ENCODE assay signal across 18 cellular contexts in the genomic region with DNA sequence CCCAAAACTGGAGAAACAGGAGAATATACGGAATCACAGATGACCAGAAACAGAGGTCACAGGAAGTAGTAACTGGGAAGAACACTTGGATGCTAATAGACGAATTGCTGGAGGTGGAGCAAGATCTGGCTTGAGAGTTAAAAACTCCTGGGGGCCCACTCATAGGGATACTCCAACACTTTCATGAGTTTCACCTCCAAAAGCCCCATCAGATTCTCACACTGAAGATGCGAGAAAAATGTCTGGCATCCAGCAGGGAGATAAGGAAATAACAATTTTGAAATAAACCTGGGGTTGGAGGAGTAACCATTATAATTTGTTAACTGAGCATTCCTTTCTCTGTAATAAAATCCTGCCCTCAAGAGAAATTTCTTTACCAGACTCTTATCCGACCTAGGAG.
DNase-seq lines count a peak whose midpoint lies in the region; ATAC-seq and TF ChIP-seq lines count a peak whose summit lies in the region.
"Had no signal": no experiment of that assay in that cellular context is flagged by ENCODE, and none has a peak within 500 bp of the region (broad histone marks: within the 10 kb centered on the region; RNA-seq: fewer than 3 reads in every experiment).

No MANE protein-coding gene starts in this region.

- H2BK20ac ChIP-seq in H9 (ENCODE audit: low read depth, low read length, poor library complexity, severe bottlenecking), result no peak overlapping the region

- no peak overlapping the region for H3K4me3 ChIP-seq in mesendoderm (ENCODE audit: low read length)
- H3K4me3 ChIP-seq in osteoblast (ENCODE audit: insufficient read depth, low read length), result no peak overlapping the region
- H3K4me3 ChIP-seq: BLaER1, HAP-1 had no signal

- H2BK15ac ChIP-seq in mesendoderm (replicated peaks; ENCODE audit: low read depth) (no peak overlapping the region), H9 (ENCODE audit: low read depth, low read length) (no peak overlapping the region)

- no peak overlapping the region for H3K56ac ChIP-seq in mesendoderm (ENCODE audit: low read length)
- no peak overlapping the region for H3K56ac ChIP-seq in H9 (ENCODE audit: insufficient read length, low read depth, low read length)

- no peak for TF ChIP-seq CTCF in osteoblast (IDR thresholded peaks at IDR 0.05; ENCODE audit: extremely low read depth, low read depth, low read length)
- TF ChIP-seq CTCF in H9 (conservative IDR thresholded peaks at IDR 0.05), result no peak

- POLR2A ChIA-PET in activated naive CD8-positive, alpha-beta T cell treated with anti-CD3 and anti-CD28 coated beads, Interleukin-2, amount 10 ng/mL, durations not matched to agents 7 days and 5 days (lab: Charles Lee), result no interaction called here

- H3K4me2 ChIP-seq in mesendoderm (ENCODE audit: low read length) (no peak overlapping the region), osteoblast (ENCODE audit: insufficient read depth, low read length) (no peak overlapping the region), H9 (ENCODE audit: insufficient read depth, insufficient read length, low read length) (no peak overlapping the region)
- H3K4me2 ChIP-seq: BLaER1 had no signal

- H3K4me1 ChIP-seq in mesendoderm (ENCODE audit: control insufficient read depth, low read depth, low read length) (peaks cover 1% of the 10 kb centered on the region), osteoblast (ENCODE audit: insufficient read depth, low read length) (no peaks in the 10 kb centered on the region), H9 (ENCODE audit: insufficient read depth, low read length) (no peaks in the 10 kb centered on the region)
- H3K4me1 ChIP-seq: BLaER1, Caco-2, HAP-1 had no signal

- H4K20me1 ChIP-seq in osteoblast (ENCODE audit: insufficient read depth, low read length) (no peaks in the 10 kb centered on the region), H9 (ENCODE audit: control insufficient read depth, insufficient read depth, insufficient read length) (no peaks in the 10 kb centered on the region)
- H4K20me1 ChIP-seq: BLaER1 had no signal

- no peak overlapping the region for H3K4me3 Mint-ChIP-seq in activated naive CD8-positive, alpha-beta T cell treated with anti-CD3 and anti-CD28 coated beads, Interleukin-2, amount 10 ng/mL, durations not matched to agents 7 days and 5 days
- no peak overlapping the region for H3K4me3 Mint-ChIP-seq in activated naive CD8-positive, alpha-beta T cell treated with anti-CD3 and anti-CD28 coated beads for 36 hours
- H3K4me3 Mint-ChIP-seq in H9, result no peak overlapping the region
- H3K4me3 Mint-ChIP-seq: B cell; CD4-positive, CD25-positive, alpha-beta regulatory T cell; CD8-positive, alpha-beta T cell; HFFc6 had no signal

- H3K23me2 ChIP-seq in H9 (ENCODE audit: insufficient read length, low read depth, low read length, poor library complexity, severe bottlenecking), result no peaks in the 10 kb centered on the region

- H2AK5ac ChIP-seq in mesendoderm (ENCODE audit: low read length) (no peak overlapping the region), H9 (ENCODE audit: insufficient read length, low read length) (no peak overlapping the region)

- H2BK12ac ChIP-seq in H9 (ENCODE audit: insufficient read length, low read depth, low read length), result no peak overlapping the region

- H3K79me1 ChIP-seq in mesendoderm (ENCODE audit: low read length), result no peaks in the 10 kb centered on the region
- no peaks in the 10 kb centered on the region for H3K79me1 ChIP-seq in H9 (ENCODE audit: insufficient read depth, low read depth, low read length, poor library complexity, severe bottlenecking)

- no peak overlapping the region for H4K91ac ChIP-seq in H9 (ENCODE audit: insufficient read length, low read depth, low read length)

- H2BK5ac ChIP-seq in mesendoderm (ENCODE audit: low read length) (no peak overlapping the region), H9 (ENCODE audit: insufficient read length, low read length) (no peak overlapping the region)

- no peak overlapping the region for H2AFZ ChIP-seq in osteoblast (ENCODE audit: low read length)
- H2AFZ ChIP-seq in H9 (ENCODE audit: low read length), result no peak overlapping the region

- H3K27me3 ChIP-seq in mesendoderm (ENCODE audit: insufficient read depth, low read length, poor library complexity) (no peaks in the 10 kb centered on the region), osteoblast (ENCODE audit: insufficient read depth, low read length) (no peaks in the 10 kb centered on the region), H9 (ENCODE audit: insufficient read depth, low read length) (no peaks in the 10 kb centered on the region)
- H3K27me3 ChIP-seq: BLaER1 had no signal

- no peak overlapping the region for H3K4ac ChIP-seq in mesendoderm (ENCODE audit: low read depth, low read length)
- no peak overlapping the region for H3K4ac ChIP-seq in H9 (ENCODE audit: low read depth, low read length)

- H3K36me3 ChIP-seq in mesendoderm (ENCODE audit: control insufficient read depth, insufficient read depth, low read length) (no peaks in the 10 kb centered on the region), osteoblast (ENCODE audit: insufficient read depth, low read length) (no peaks in the 10 kb centered on the region)
- H3K36me3 ChIP-seq: BLaER1, HAP-1 had no signal

- no peak overlapping the region for H3K23ac ChIP-seq in mesendoderm (ENCODE audit: low read length)
- H3K23ac ChIP-seq in H9 (ENCODE audit: insufficient read length, low read depth, low read length), result no peak overlapping the region

- H3K9ac ChIP-seq in mesendoderm (ENCODE audit: low read length) (no peak overlapping the region), H9 (ENCODE audit: extremely low read depth, insufficient read length, low read length) (no peak overlapping the region)
- H3K9ac ChIP-seq: BLaER1 had no signal

- no peak overlapping the region for H4K8ac ChIP-seq in mesendoderm (ENCODE audit: low read depth, low read length)
- H4K8ac ChIP-seq in H9 (replicated peaks; ENCODE audit: insufficient read length, low read depth, low read length), result no peak overlapping the region

- no peak overlapping the region for H3K14ac ChIP-seq in H9 (ENCODE audit: insufficient read depth, low read length)

- peaks cover 2% of the 10 kb centered on the region for H3K4me1 Mint-ChIP-seq in activated naive CD8-positive, alpha-beta T cell treated with anti-CD3 and anti-CD28 coated beads, Interleukin-2, amount 10 ng/mL, durations not matched to agents 7 days and 5 days
- no peaks in the 10 kb centered on the region for H3K4me1 Mint-ChIP-seq in activated naive CD8-positive, alpha-beta T cell treated with anti-CD3 and anti-CD28 coated beads for 36 hours
- H3K4me1 Mint-ChIP-seq in H9, result 0 out of 4 replicates have a peak, but pooled peaks cover 0 to 4% of the 10 kb centered on the region in 2 experiments
- H3K4me1 Mint-ChIP-seq: B cell; CD4-positive, CD25-positive, alpha-beta regulatory T cell had no signal

- peaks cover 71% of the 10 kb centered on the region for H3K27me3 Mint-ChIP-seq in activated naive CD8-positive, alpha-beta T cell treated with anti-CD3 and anti-CD28 coated beads, Interleukin-2, amount 10 ng/mL, durations not matched to agents 7 days and 5 days
- peaks cover 32% of the 10 kb centered on the region for H3K27me3 Mint-ChIP-seq in activated naive CD8-positive, alpha-beta T cell treated with anti-CD3 and anti-CD28 coated beads for 36 hours
- H3K27me3 Mint-ChIP-seq in H9 (ENCODE audit: low read depth), result no peaks in the 10 kb centered on the region; the same call in none of the 2 replicates

- H3K79me2 ChIP-seq in mesendoderm (ENCODE audit: control insufficient read depth, insufficient read depth, low read length) (no peaks in the 10 kb centered on the region), osteoblast (ENCODE audit: insufficient read depth, low read length) (no peaks in the 10 kb centered on the region), H9 (ENCODE audit: insufficient read depth, low read length) (no peaks in the 10 kb centered on the region)

- no CpG with 5 or more reads among the region's 4 CpGs for WGBS in mesendoderm (ENCODE audit: extremely low coverage, insufficient coverage, low lambda C conversion rate)
- WGBS in H9 (ENCODE audit: extremely low coverage, insufficient read length, low lambda C conversion rate), result no CpG with 5 or more reads among the region's 4 CpGs

- no peaks in the 10 kb centered on the region for H3K9me3 ChIP-seq in osteoblast (ENCODE audit: low read depth, low read length)
- no peaks in the 10 kb centered on the region for H3K9me3 ChIP-seq in H9 (ENCODE audit: control insufficient read depth, low read depth, low read length)
- H3K9me3 ChIP-seq: BLaER1, Caco-2 had no signal

- ATAC-seq in activated naive CD8-positive, alpha-beta T cell treated with anti-CD3 and anti-CD28 coated beads, Interleukin-2, amount 10 ng/mL, durations not matched to agents 7 days and 5 days (ENCODE audit: low read depth), result no peak
- ATAC-seq: CD8-positive, alpha-beta T cell had no signal

- H3K27ac Mint-ChIP-seq in activated naive CD8-positive, alpha-beta T cell treated with anti-CD3 and anti-CD28 coated beads, Interleukin-2, amount 10 ng/mL, durations not matched to agents 7 days and 5 days, result peak overlapping the region; percentile 36
- H3K27ac Mint-ChIP-seq in activated naive CD8-positive, alpha-beta T cell treated with anti-CD3 and anti-CD28 coated beads for 36 hours, result no peak overlapping the region
- no peak overlapping the region for H3K27ac Mint-ChIP-seq in H9
- H3K27ac Mint-ChIP-seq: B cell; CD4-positive, CD25-positive, alpha-beta regulatory T cell; CD8-positive, alpha-beta T cell; HFFc6 had no signal

- peaks cover 2% of the 10 kb centered on the region for H3K36me3 Mint-ChIP-seq in activated naive CD8-positive, alpha-beta T cell treated with anti-CD3 and anti-CD28 coated beads, Interleukin-2, amount 10 ng/mL, durations not matched to agents 7 days and 5 days
- peaks cover 4% of the 10 kb centered on the region for H3K36me3 Mint-ChIP-seq in activated naive CD8-positive, alpha-beta T cell treated with anti-CD3 and anti-CD28 coated beads for 36 hours
- no peaks in the 10 kb centered on the region for H3K36me3 Mint-ChIP-seq in H9 (ENCODE audit: insufficient read depth in 1 of 3, low read depth in 3 of 3)
- H3K36me3 Mint-ChIP-seq: CD4-positive, CD25-positive, alpha-beta regulatory T cell; CD8-positive, alpha-beta T cell had no signal

- H2BK120ac ChIP-seq in mesendoderm (ENCODE audit: low read depth, low read length), result no peak overlapping the region
- H2BK120ac ChIP-seq in H9 (ENCODE audit: low read depth, low read length, poor library complexity, severe bottlenecking), result no peak overlapping the region

- H3K27ac ChIP-seq in mesendoderm (ENCODE audit: low read depth, low read length) (no peak overlapping the region), osteoblast (ENCODE audit: low read depth, low read length) (no peak overlapping the region), H9 (ENCODE audit: insufficient read length, low read depth, low read length) (no peak overlapping the region)
- H3K27ac ChIP-seq: 22Rv1, BLaER1, C4-2B had no signal

- H3K18ac ChIP-seq in mesendoderm (ENCODE audit: low read length) (no peak overlapping the region), H9 (ENCODE audit: insufficient read length, low read depth, low read length) (no peak overlapping the region)

- H3T11ph ChIP-seq in H9 (ENCODE audit: low read length), result no peak overlapping the region

- H3K9me3 Mint-ChIP-seq in activated naive CD8-positive, alpha-beta T cell treated with anti-CD3 and anti-CD28 coated beads, Interleukin-2, amount 10 ng/mL, durations not matched to agents 7 days and 5 days, result peaks cover 4% of the 10 kb centered on the region
- H3K9me3 Mint-ChIP-seq in activated naive CD8-positive, alpha-beta T cell treated with anti-CD3 and anti-CD28 coated beads for 36 hours, result peaks cover 1% of the 10 kb centered on the region
- peaks cover 5 to 6% of the 10 kb centered on the region in 2 experiments; a peak in 3 of 5 replicates for H3K9me3 Mint-ChIP-seq in H9
- H3K9me3 Mint-ChIP-seq: CD8-positive, alpha-beta T cell; HFFc6 had no signal

- no peak overlapping the region for H4K5ac ChIP-seq in mesendoderm (ENCODE audit: low read length)
- no peak overlapping the region for H4K5ac ChIP-seq in H9 (ENCODE audit: insufficient read length, low read depth, low read length)

- DNase-seq in activated naive CD8-positive, alpha-beta T cell treated with anti-CD3 and anti-CD28 coated beads, Interleukin-2, amount 10 ng/mL, durations not matched to agents 7 days and 5 days, result no peak
- DNase-seq in activated naive CD8-positive, alpha-beta T cell treated with anti-CD3 and anti-CD28 coated beads for 36 hours, result no peak
- DNase-seq in mesendoderm (peak; percentile 14), osteoblast (ENCODE audit: insufficient read length, low spot score, missing footprints) (peak; percentile 34), H9 (no peak), occipital lobe (lab: John Stamatoyannopoulos, UW) (no peak)
- no peak for DNase-seq in stimulated activated CD4-positive, alpha-beta T cell treated with anti-CD3 and anti-CD28 coated beads, Interleukin-4, amount 100 ng/mL, for 1 hour
- DNase-seq: Caco-2; CD4-positive, CD25-positive, alpha-beta regulatory T cell; CD8-positive, alpha-beta T cell; DMS153; DND-41; HFFc6 had no signal

Comparison
In these comparisons a context has a peak if more than half of its experiments do, and no peak if none do; other contexts are left out.
1. DNase-seq: peak in mesendoderm (single experiment) and osteoblast (single experiment); none in activated naive CD8-positive, alpha-beta T cell treated with anti-CD3 and anti-CD28 coated beads, Interleukin-2, amount 10 ng/mL, durations not matched to agents 7 days and 5 days (single experiment), activated naive CD8-positive, alpha-beta T cell treated with anti-CD3 and anti-CD28 coated beads for 36 hours (single experiment), H9 (single experiment), stimulated activated CD4-positive, alpha-beta T cell treated with anti-CD3 and anti-CD28 coated beads, Interleukin-4, amount 100 ng/mL, for 1 hour (single experiment) and occipital lobe (single experiment).